Comparison of ENCODE assay signal across 33 cellular contexts in the genomic region with DNA sequence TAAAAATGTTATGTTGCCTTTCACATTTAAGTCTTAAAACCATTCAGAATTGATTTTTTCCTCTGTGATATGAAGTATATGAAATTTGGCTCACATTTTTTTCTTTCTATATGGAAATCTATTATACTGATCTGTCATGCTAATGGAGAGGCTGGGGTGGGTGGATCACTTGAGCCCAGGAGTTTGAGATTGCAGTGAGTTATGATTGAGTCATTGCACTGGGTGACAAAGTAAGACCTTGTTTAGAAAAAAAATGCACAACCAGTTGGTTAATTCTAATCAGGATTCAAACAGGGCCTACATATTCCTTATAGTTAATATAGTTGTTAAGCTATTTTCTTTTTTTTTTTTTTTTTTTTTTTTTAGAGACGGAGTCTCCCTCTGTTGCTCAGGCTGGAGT. TPM values are rescaled to one million over a fixed set of nuclear protein-coding genes. Genes with fewer than 3 reads are reported as not detected.
A peak's percentile ranks its signal among the peaks of the same experiment; 100 is the strongest.
DNase-seq lines count a peak whose midpoint lies in the region; ATAC-seq and TF ChIP-seq lines count a peak whose summit lies in the region.
"Had no signal": no experiment of that assay in that cellular context is flagged by ENCODE, and none has a peak within 500 bp of the region (broad histone marks: within the 10 kb centered on the region; RNA-seq: fewer than 3 reads in every experiment).

No MANE protein-coding gene starts in this region.

- no peaks in the 10 kb centered on the region for H4K20me1 ChIP-seq in osteoblast (ENCODE audit: insufficient read depth, low read length)

- H3K36me3 ChIP-seq in brain microvascular endothelial cell (replicated peaks) (no peaks in the 10 kb centered on the region), osteoblast (ENCODE audit: insufficient read depth, low read length) (no peaks in the 10 kb centered on the region), uterus (no peaks in the 10 kb centered on the region)
- H3K36me3 ChIP-seq: heart left ventricle, neural progenitor cell, right lobe of liver had no signal

- no peaks in the 10 kb centered on the region for H3K9me3 ChIP-seq in osteoblast (ENCODE audit: low read depth, low read length)
- H3K9me3 ChIP-seq in uterus, result no peaks in the 10 kb centered on the region
- H3K9me3 ChIP-seq: right lobe of liver had no signal

- in situ Hi-C loops in brain microvascular endothelial cell (cut with HindIII; ENCODE audit: low pct_ligation_motif_present, low sequenced_read_pairs), result no loop called here

- H3K9me3 Mint-ChIP-seq in endothelial cell (ENCODE audit: unreplicated experiment), result no peaks in the 10 kb centered on the region
- H3K9me3 Mint-ChIP-seq: neural progenitor cell had no signal

- no peak overlapping the region for H3K27ac Mint-ChIP-seq in endothelial cell (ENCODE audit: unreplicated experiment)
- H3K27ac Mint-ChIP-seq: activated naive CD8-positive, alpha-beta T cell treated with anti-CD3 and anti-CD28 coated beads for 36 hours; B cell; CD8-positive, alpha-beta T cell; neural progenitor cell; stimulated activated naive CD8-positive, alpha-beta T cell treated with anti-CD3 and anti-CD28 coated beads, Interleukin-15, amount 100 ng/mL, for 72 hours had no signal

- H3K4me3 Mint-ChIP-seq in endothelial cell (ENCODE audit: unreplicated experiment), result no peak overlapping the region
- H3K4me3 Mint-ChIP-seq: activated naive CD8-positive, alpha-beta T cell treated with anti-CD3 and anti-CD28 coated beads for 36 hours; B cell; CD8-positive, alpha-beta T cell; neural progenitor cell; stimulated activated naive CD8-positive, alpha-beta T cell treated with anti-CD3 and anti-CD28 coated beads, Interleukin-15, amount 100 ng/mL, for 72 hours had no signal

- peaks cover 2% of the 10 kb centered on the region for H3K27me3 Mint-ChIP-seq in endothelial cell (ENCODE audit: unreplicated experiment)
- H3K27me3 Mint-ChIP-seq: activated naive CD8-positive, alpha-beta T cell treated with anti-CD3 and anti-CD28 coated beads for 36 hours; B cell; stimulated activated naive CD8-positive, alpha-beta T cell treated with anti-CD3 and anti-CD28 coated beads, Interleukin-15, amount 100 ng/mL, for 72 hours had no signal

- H3K27me3 ChIP-seq in brain microvascular endothelial cell (replicated peaks) (no peaks in the 10 kb centered on the region), osteoblast (ENCODE audit: insufficient read depth, low read length) (no peaks in the 10 kb centered on the region), uterus (no peaks in the 10 kb centered on the region)
- H3K27me3 ChIP-seq: heart left ventricle, neural progenitor cell, right lobe of liver had no signal

- TF ChIP-seq CTCF in brain microvascular endothelial cell (IDR thresholded peaks at IDR 0.05; ENCODE audit: low read depth, low read length, missing control alignments), result no peak
- no peak for TF ChIP-seq CTCF in osteoblast (IDR thresholded peaks at IDR 0.05; ENCODE audit: extremely low read depth, low read depth, low read length)
- no peak for TF ChIP-seq CTCF in uterus (IDR thresholded peaks at IDR 0.05)
- no peak for TF ChIP-seq CTCF in endothelial cell (IDR thresholded peaks at IDR 0.05; ENCODE audit: unreplicated experiment)

- no peaks in the 10 kb centered on the region for H3K79me2 ChIP-seq in osteoblast (ENCODE audit: insufficient read depth, low read length)
- H3K79me2 ChIP-seq: parathyroid adenoma had no signal

- H3K36me3 Mint-ChIP-seq in endothelial cell (ENCODE audit: low read depth, unreplicated experiment), result no peaks in the 10 kb centered on the region
- H3K36me3 Mint-ChIP-seq: activated naive CD8-positive, alpha-beta T cell treated with anti-CD3 and anti-CD28 coated beads for 36 hours; CD8-positive, alpha-beta T cell; neural progenitor cell had no signal

- H2AFZ ChIP-seq in osteoblast (ENCODE audit: low read length), result no peak overlapping the region
- H2AFZ ChIP-seq: neural progenitor cell, parathyroid adenoma had no signal

- H3K4me3 ChIP-seq in brain microvascular endothelial cell (ENCODE audit: low read depth, low read length) (no peak overlapping the region), osteoblast (ENCODE audit: insufficient read depth, low read length) (no peak overlapping the region), uterus (no peak overlapping the region)
- H3K4me3 ChIP-seq: coronary artery, heart left ventricle, neural progenitor cell, right lobe of liver had no signal

- H3K4me1 Mint-ChIP-seq in endothelial cell (ENCODE audit: unreplicated experiment), result no peaks in the 10 kb centered on the region
- H3K4me1 Mint-ChIP-seq: activated naive CD8-positive, alpha-beta T cell treated with anti-CD3 and anti-CD28 coated beads for 36 hours; B cell; neural progenitor cell; stimulated activated naive CD8-positive, alpha-beta T cell treated with anti-CD3 and anti-CD28 coated beads, Interleukin-15, amount 100 ng/mL, for 72 hours had no signal

- TF ChIP-seq POLR2A in uterus (IDR thresholded peaks at IDR 0.05), result no peak

- no peak for ATAC-seq in GM21825 (IDR thresholded peaks at IDR 0.05; ENCODE audit: unreplicated experiment)
- ATAC-seq: CD8-positive, alpha-beta T cell; heart left ventricle; left ventricle myocardium superior; Panc1; right lobe of liver; stimulated activated naive CD8-positive, alpha-beta T cell treated with anti-CD3 and anti-CD28 coated beads, Interleukin-15, amount 100 ng/mL, for 72 hours had no signal

- H3K27ac ChIP-seq in brain microvascular endothelial cell, result no peak overlapping the region
- H3K27ac ChIP-seq in osteoblast (ENCODE audit: low read depth, low read length), result no peak overlapping the region
- H3K27ac ChIP-seq in uterus, result no peak overlapping the region
- H3K27ac ChIP-seq: coronary artery, heart left ventricle, neural progenitor cell, parathyroid adenoma, right lobe of liver had no signal

- intact Hi-C loops in uterus (cut with DNase I; ENCODE audit: low total_unique reads), result no loop called here

- no peak overlapping the region for H3K4me2 ChIP-seq in osteoblast (ENCODE audit: insufficient read depth, low read length)
- H3K4me2 ChIP-seq: neural progenitor cell had no signal

- DNase-seq in EL (peak; percentile 38), M059J (ENCODE audit: low read depth) (peak; percentile 69), brain microvascular endothelial cell (peak; percentile 32), osteoblast (ENCODE audit: insufficient read length, low spot score, missing footprints) (peak; percentile 30), H4 (ENCODE audit: low spot score) (no peak), uterus (no peak), endothelial cell (ENCODE audit: low spot score) (no peak)
- DNase-seq: activated CD4-positive, alpha-beta T cell treated with anti-CD3 and anti-CD28 coated beads for 48 hours; activated effector memory CD4-positive, alpha-beta T cell treated with Interleukin-2 at 50 U/mL for 16 hours; activated naive CD8-positive, alpha-beta T cell treated with anti-CD3 and anti-CD28 coated beads for 36 hours; aorta; CD8-positive, alpha-beta T cell; DMS 273 treated with DMSO at 0.1 percent for 48 hours; effector CD8-positive, alpha-beta T cell; erythroblast; heart left ventricle; left ventricle myocardium superior; NCI-H1105; NCI-H187 treated with DMSO at 0.1 percent for 48 hours; NCI-H69; right lobe of liver; stimulated activated CD4-positive, alpha-beta T cell treated with anti-CD3 and anti-CD28 coated beads, Interleukin-12 subunit alpha, Interleukin-12 subunit beta, amount 100 ng/mL, for 4 hours; stimulated activated CD4-positive, alpha-beta T cell treated with anti-CD3 and anti-CD28 coated beads, Interleukin-2, amount 100 ng/mL, for 48 hours; stimulated activated naive CD8-positive, alpha-beta T cell treated with anti-CD3 and anti-CD28 coated beads, Interleukin-15, amount 100 ng/mL, for 72 hours; SW 1271; T-helper 9 cell had no signal

- H3K4me1 ChIP-seq in osteoblast (ENCODE audit: insufficient read depth, low read length) (no peaks in the 10 kb centered on the region), uterus (no peaks in the 10 kb centered on the region)
- H3K4me1 ChIP-seq: heart left ventricle, neural progenitor cell, parathyroid adenoma, right lobe of liver had no signal

RNA-seq across cellular contexts. Expression of a gene that starts 36.8 kb away (rescaled TPM):
- not detected in 2 replicates for total RNA-seq in M059J (2014; rRNA removed; shearing (Covaris generic))
- total RNA-seq in osteoblast (under 0.01 TPM in 1 of 2 replicates, not detected in the other), uterus (under 1 TPM in 2 of 4 donors, not detected in 2; 0.21 to 0.51 TPM), endothelial cell (ENCODE audit: unreplicated experiment) (not detected)
- total RNA-seq in H4 (2014; rRNA removed; shearing (Covaris generic)), result 0.21 TPM in 1 of 2 replicates, not detected in the other
- total RNA-seq: activated CD8-positive, alpha-beta memory T cell treated with anti-CD3 and anti-CD28 coated beads for 36 hours; activated naive CD8-positive, alpha-beta T cell treated with anti-CD3 and anti-CD28 coated beads for 36 hours; B cell; CD8-positive, alpha-beta T cell; right lobe of liver had no signal

Comparison
In these comparisons a context has a peak if more than half of its experiments do, and no peak if none do; other contexts are left out.
1. DNase-seq: peak in EL (single experiment), M059J (single experiment), brain microvascular endothelial cell (single experiment) and osteoblast (single experiment); none in H4 (single experiment), uterus (0 of 2) and endothelial cell (single experiment).